ENCODE assay signal across 24 cellular contexts in genomic region chr7:20574784-20575757, GRCh38. TPM values are rescaled to one million over a fixed set of nuclear protein-coding genes. Genes with fewer than 3 reads are reported as not detected.
"Had no signal": no experiment of that assay in that cellular context is flagged by ENCODE, and none has a peak within 500 bp of the region (broad histone marks: within the 10 kb centered on the region; RNA-seq: fewer than 3 reads in every experiment).

No MANE protein-coding gene starts in this region.

- H3K4me3 ChIP-seq: sigmoid colon, testis, uterus had no signal

- H3K9me3 Mint-ChIP-seq: activated CD4-positive, alpha-beta memory T cell treated with anti-CD3 and anti-CD28 coated beads, Interleukin-2, amount 10 ng/mL, durations not matched to agents 7 days and 5 days; activated CD4-positive, alpha-beta T cell treated with anti-CD3 and anti-CD28 coated beads, Interleukin-2, amount 10 ng/mL, durations not matched to agents 24 days and 14 days; activated naive CD4-positive, alpha-beta T cell treated with anti-CD3 and anti-CD28 coated beads for 36 hours; activated T-cell treated with anti-CD3 and anti-CD28 coated beads, Interleukin-2, amount 50 U/mL, for 72 hours; dendritic cell treated with granulocyte-macrophage colony-stimulating factor and Interleukin-4, amounts not matched to agents 40 ng/mL and 50 ng/mL, for 4 days had no signal

- FAIRE-seq: endometrium had no signal

- H3K4me1 Mint-ChIP-seq: activated CD4-positive, alpha-beta memory T cell treated with anti-CD3 and anti-CD28 coated beads, Interleukin-2, amount 10 ng/mL, durations not matched to agents 7 days and 5 days; activated CD4-positive, alpha-beta T cell treated with anti-CD3 and anti-CD28 coated beads, Interleukin-2, amount 10 ng/mL, durations not matched to agents 24 days and 14 days; nephron progenitor cell; T-helper 17 cell had no signal

- DNase-seq: activated CD4-positive, alpha-beta memory T cell treated with anti-CD3 and anti-CD28 coated beads, Interleukin-2, amount 10 ng/mL, durations not matched to agents 7 days and 5 days; activated CD4-positive, alpha-beta T cell treated with anti-CD3 and anti-CD28 coated beads, Interleukin-2, amount 10 ng/mL, durations not matched to agents 24 days and 14 days; activated effector memory CD4-positive, alpha-beta T cell treated with Interleukin-2 at 50 U/mL for 16 hours; activated naive CD4-positive, alpha-beta T cell treated with anti-CD3 and anti-CD28 coated beads for 36 hours; activated T-cell treated with anti-CD3 and anti-CD28 coated beads, Interleukin-2, amount 50 U/mL, for 72 hours; caudate nucleus; effector CD4-positive, alpha-beta T cell; foreskin fibroblast; kidney glomerular epithelial cell; nephron progenitor cell; sigmoid colon; stimulated activated CD4-positive, alpha-beta T cell treated with anti-CD3 and anti-CD28 coated beads, Interleukin-2, amount 100 ng/mL, for 48 hours; stimulated activated CD8-positive, alpha-beta memory T cell treated with anti-CD3 and anti-CD28 coated beads, Interleukin-4, amount 100 ng/mL, for 48 hours; stimulated activated naive CD4-positive, alpha-beta T cell; T-helper 17 cell; testis; trophoblast cell; uterus had no signal

- H3K4me1 ChIP-seq: sigmoid colon, testis, uterus had no signal

- H3K36me3 Mint-ChIP-seq: brain had no signal

- H3K27me3 ChIP-seq: sigmoid colon, testis, uterus had no signal

- ATAC-seq: activated CD4-positive, CD25-positive, alpha-beta regulatory T cell treated with anti-CD3 and anti-CD28 coated beads, Interleukin-2, amount 50 U/mL, for 24 hours; activated T-cell treated with anti-CD3 and anti-CD28 coated beads, Interleukin-2, amount 50 U/mL, for 72 hours; T-helper 17 cell had no signal

- H3K27ac Mint-ChIP-seq: activated CD4-positive, alpha-beta memory T cell treated with anti-CD3 and anti-CD28 coated beads, Interleukin-2, amount 10 ng/mL, durations not matched to agents 7 days and 5 days; activated CD4-positive, alpha-beta T cell treated with anti-CD3 and anti-CD28 coated beads, Interleukin-2, amount 10 ng/mL, durations not matched to agents 24 days and 14 days; activated naive CD4-positive, alpha-beta T cell treated with anti-CD3 and anti-CD28 coated beads for 36 hours; activated T-cell treated with anti-CD3 and anti-CD28 coated beads, Interleukin-2, amount 50 U/mL, for 72 hours; dendritic cell treated with granulocyte-macrophage colony-stimulating factor and Interleukin-4, amounts not matched to agents 40 ng/mL and 50 ng/mL, for 4 days; nephron progenitor cell; T-helper 17 cell had no signal

- H3K9me3 ChIP-seq: sigmoid colon, testis, uterus had no signal

- H3K27ac ChIP-seq: sigmoid colon, testis, uterus had no signal

- H3K4me3 Mint-ChIP-seq: activated CD4-positive, alpha-beta memory T cell treated with anti-CD3 and anti-CD28 coated beads, Interleukin-2, amount 10 ng/mL, durations not matched to agents 7 days and 5 days; activated CD4-positive, alpha-beta T cell treated with anti-CD3 and anti-CD28 coated beads, Interleukin-2, amount 10 ng/mL, durations not matched to agents 24 days and 14 days; activated naive CD4-positive, alpha-beta T cell treated with anti-CD3 and anti-CD28 coated beads for 36 hours; activated T-cell treated with anti-CD3 and anti-CD28 coated beads, Interleukin-2, amount 50 U/mL, for 72 hours; brain; dendritic cell treated with granulocyte-macrophage colony-stimulating factor and Interleukin-4, amounts not matched to agents 40 ng/mL and 50 ng/mL, for 4 days; nephron progenitor cell; T-helper 17 cell had no signal

- H3K36me3 ChIP-seq: sigmoid colon, uterus had no signal

- H3K27me3 Mint-ChIP-seq: activated CD4-positive, alpha-beta memory T cell treated with anti-CD3 and anti-CD28 coated beads, Interleukin-2, amount 10 ng/mL, durations not matched to agents 7 days and 5 days; activated CD4-positive, alpha-beta T cell treated with anti-CD3 and anti-CD28 coated beads, Interleukin-2, amount 10 ng/mL, durations not matched to agents 24 days and 14 days; brain; dendritic cell treated with granulocyte-macrophage colony-stimulating factor and Interleukin-4, amounts not matched to agents 40 ng/mL and 50 ng/mL, for 4 days; T-helper 17 cell had no signal

RNA-seq across cellular contexts. Expression of gene ABCB5, which starts 40.4 kb away (rescaled TPM):
- total RNA-seq: activated CD4-positive, alpha-beta memory T cell treated with anti-CD3 and anti-CD28 coated beads, Interleukin-2, amount 10 ng/mL, durations not matched to agents 7 days and 5 days; activated CD4-positive, alpha-beta T cell treated with anti-CD3 and anti-CD28 coated beads, Interleukin-2, amount 10 ng/mL, durations not matched to agents 24 days and 14 days; activated naive CD4-positive, alpha-beta T cell treated with anti-CD3 and anti-CD28 coated beads for 36 hours; activated T-cell treated with anti-CD3 and anti-CD28 coated beads, Interleukin-2, amount 50 U/mL, for 72 hours; epithelial cell of proximal tubule; T-helper 17 cell had no signal
- polyA plus RNA-seq: liver had no signal
